In genomic region chr5:132566657-132567056, GRCh38 we compare ENCODE assay signal across 1 cellular context.
TF ChIP-seq lines count a peak whose summit lies in the region.

No MANE protein-coding gene starts in this region.

TF ChIP-seq in GM12878, 131 proteins besides CTCF, POLR2A, EP300 and RAD21:
- no peak for TF ChIP-seq ZNF384 (IDR thresholded peaks at IDR 0.05; ENCODE audit: borderline replicate concordance, low read depth, low read length)
- no peak for TF ChIP-seq PML (IDR thresholded peaks at IDR 0.05; ENCODE audit: low read length)
- no peak for TF ChIP-seq EGR1 (IDR thresholded peaks at IDR 0.05; ENCODE audit: borderline replicate concordance in 1 of 2, low read depth in 2 of 2, low read length in 2 of 2)
- no peak for TF ChIP-seq RELA (IDR thresholded peaks at IDR 0.05; ENCODE audit: borderline replicate concordance, partially characterized antibody)
- no peak for TF ChIP-seq ZSCAN29 (IDR thresholded peaks at IDR 0.05)
- no peak for TF ChIP-seq ZNF592 (IDR thresholded peaks at IDR 0.05)
- TF ChIP-seq MXI1 (IDR thresholded peaks at IDR 0.05; ENCODE audit: low read depth, low read length): no peak
- TF ChIP-seq BACH1 (IDR thresholded peaks at IDR 0.05; ENCODE audit: borderline replicate concordance): no peak
TF ChIP-seq in GM12878: peak in this region for 0.
